In the genomic region with DNA sequence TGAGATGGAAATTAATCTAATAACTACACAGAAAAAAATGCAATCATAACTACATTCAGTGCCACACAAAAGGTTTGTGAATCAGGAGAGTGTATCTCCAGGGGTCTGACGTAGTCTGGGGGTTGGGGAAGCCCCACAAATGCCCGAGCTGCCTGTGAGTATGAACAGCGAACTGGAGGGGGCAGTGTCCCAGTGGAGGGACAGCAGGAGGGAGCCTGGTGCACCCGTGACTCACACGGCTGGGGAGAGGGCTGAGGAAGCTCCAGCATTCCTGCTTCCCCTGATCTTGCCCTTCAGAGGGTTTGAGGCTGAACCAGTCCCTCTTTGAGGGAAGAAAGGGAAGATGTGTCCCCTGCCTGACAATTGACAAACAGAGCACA, we compare ENCODE assay signal across 13 cellular contexts.
DNase-seq lines count a peak whose midpoint lies in the region; ATAC-seq and TF ChIP-seq lines count a peak whose summit lies in the region.
"Had no signal": no experiment of that assay in that cellular context is flagged by ENCODE, and none has a peak within 500 bp of the region (broad histone marks: within the 10 kb centered on the region; RNA-seq: fewer than 3 reads in every experiment).

No MANE protein-coding gene starts in this region.

- DNase-seq in BJ (ENCODE audit: low read depth) (no peak), HK-2 (ENCODE audit: unreplicated experiment) (peak; percentile 56), astrocyte of the cerebellum (ENCODE audit: low read depth) (no peak), myocyte (ENCODE audit: low read depth) (peak; percentile 47), anterior cingulate cortex (lab: John Stamatoyannopoulos, UW) (no peak), NCI-H524 (lab: John Stamatoyannopoulos, UW) (no peak)
- no peak for DNase-seq in T-helper 2 cell treated with Interferon-gamma antibody and Interleukin-4, amounts not matched to agents 5 μg/mL and 100 μg/mL, for 36 hours (ENCODE audit: low spot score)
- DNase-seq: activated naive CD4-positive, alpha-beta T cell treated with Interleukin-2 at 50 U/mL for 16 hours; head of caudate nucleus; thyroid gland had no signal

- no peaks in the 10 kb centered on the region for H3K4me1 Mint-ChIP-seq in T-helper 2 cell treated with Interferon-gamma antibody and Interleukin-4, amounts not matched to agents 5 μg/mL and 100 μg/mL, for 36 hours (ENCODE audit: low read depth)

- no peaks in the 10 kb centered on the region for H3K9me3 Mint-ChIP-seq in T-helper 2 cell treated with Interferon-gamma antibody and Interleukin-4, amounts not matched to agents 5 μg/mL and 100 μg/mL, for 36 hours

- in situ Hi-C loops in astrocyte of the cerebellum (cut with HindIII; ENCODE audit: low sequenced_read_pairs) = no loop called here

- H3K36me3 Mint-ChIP-seq in T-helper 2 cell treated with Interferon-gamma antibody and Interleukin-4, amounts not matched to agents 5 μg/mL and 100 μg/mL, for 36 hours (ENCODE audit: low read depth) = no peaks in the 10 kb centered on the region

- H3K27me3 ChIP-seq in BJ (ENCODE audit: control insufficient read depth, insufficient read depth, low read length) = no peaks in the 10 kb centered on the region
- H3K27me3 ChIP-seq: thyroid gland had no signal

- POLR2A ChIA-PET in BJ (lab: Charles Lee) = no interaction called here

- H3K4me3 Mint-ChIP-seq in T-helper 2 cell treated with Interferon-gamma antibody and Interleukin-4, amounts not matched to agents 5 μg/mL and 100 μg/mL, for 36 hours = no peak overlapping the region
- H3K4me3 Mint-ChIP-seq: dendritic cell treated with granulocyte-macrophage colony-stimulating factor and Interleukin-4, amounts not matched to agents 40 ng/mL and 50 ng/mL, for 4 days had no signal

- no peaks in the 10 kb centered on the region for H3K36me3 ChIP-seq in BJ (ENCODE audit: control insufficient read depth, insufficient read depth, low read length)
- H3K36me3 ChIP-seq: thyroid gland had no signal

- H3K27me3 Mint-ChIP-seq in T-helper 2 cell treated with Interferon-gamma antibody and Interleukin-4, amounts not matched to agents 5 μg/mL and 100 μg/mL, for 36 hours (ENCODE audit: low read depth) = peaks cover 3% of the 10 kb centered on the region
- H3K27me3 Mint-ChIP-seq: dendritic cell treated with granulocyte-macrophage colony-stimulating factor and Interleukin-4, amounts not matched to agents 40 ng/mL and 50 ng/mL, for 4 days had no signal

- ATAC-seq in HG02870 (IDR thresholded peaks at IDR 0.05; ENCODE audit: unreplicated experiment) = no peak
- ATAC-seq: sciatic nerve had no signal

- no peak overlapping the region for H3K4me3 ChIP-seq in BJ (ENCODE audit: low read depth, low read length)
- no peak overlapping the region for H3K4me3 ChIP-seq in astrocyte of the cerebellum (ENCODE audit: low read depth, low read length)
- H3K4me3 ChIP-seq: thyroid gland had no signal

- no peak overlapping the region for H3K27ac Mint-ChIP-seq in T-helper 2 cell treated with Interferon-gamma antibody and Interleukin-4, amounts not matched to agents 5 μg/mL and 100 μg/mL, for 36 hours
- H3K27ac Mint-ChIP-seq: dendritic cell treated with granulocyte-macrophage colony-stimulating factor and Interleukin-4, amounts not matched to agents 40 ng/mL and 50 ng/mL, for 4 days had no signal

- CTCF ChIA-PET in BJ (lab: Yijun Ruan, JAX) = interaction anchor here (1.2 to 1.6 kb wide), 2 partner anchors 9 to 19 kb away, joined by 5 to 9 read pairs; no protein-coding TSS in a partner anchor

- peak; percentile 57 for TF ChIP-seq CTCF in BJ (IDR thresholded peaks at IDR 0.05; ENCODE audit: insufficient read depth, low read depth, low read length)
- peak; percentile 35 for TF ChIP-seq CTCF in astrocyte of the cerebellum (IDR thresholded peaks at IDR 0.05; ENCODE audit: low read depth, low read length, missing control alignments)

Comparison
In these comparisons a context has a peak if more than half of its experiments do, and no peak if none do; other contexts are left out.
1. DNase-seq: peak in HK-2 (single experiment) and myocyte (single experiment); none in BJ (single experiment), astrocyte of the cerebellum (single experiment), T-helper 2 cell treated with Interferon-gamma antibody and Interleukin-4, amounts not matched to agents 5 μg/mL and 100 μg/mL, for 36 hours (single experiment), anterior cingulate cortex (0 of 58) and NCI-H524 (0 of 2).